ENCODE assay signal across 19 cellular contexts in genomic region chrX:6732101-6732500, GRCh38.
A peak's percentile ranks its signal among the peaks of the same experiment; 100 is the strongest.
DNase-seq lines count a peak whose midpoint lies in the region; ATAC-seq and TF ChIP-seq lines count a peak whose summit lies in the region.
"Had no signal": no experiment of that assay in that cellular context is flagged by ENCODE, and none has a peak within 500 bp of the region (broad histone marks: within the 10 kb centered on the region; RNA-seq: fewer than 3 reads in every experiment).

No MANE protein-coding gene starts in this region.

- no peak overlapping the region for H2AFZ ChIP-seq in MM.1S (ENCODE audit: low read length)
- H2AFZ ChIP-seq: neural progenitor cell had no signal

- peak overlapping the region; percentile 11; the same call in 1 of the 2 replicates for H3K4me2 ChIP-seq in MM.1S (ENCODE audit: low read depth, low read length)
- H3K4me2 ChIP-seq: neural progenitor cell had no signal

- H3K9me3 ChIP-seq in MM.1S (replicated peaks; ENCODE audit: insufficient read depth, low read length) (no peaks in the 10 kb centered on the region), tibial artery (no peaks in the 10 kb centered on the region), Peyer's patch (no peaks in the 10 kb centered on the region)
- H3K9me3 ChIP-seq: gastroesophageal sphincter had no signal

- intact Hi-C loops in tibial artery (cut with DNase I; ENCODE audit: low total_unique reads): no loop called here

- no peaks in the 10 kb centered on the region for H3K9me2 ChIP-seq in MM.1S (replicated peaks; ENCODE audit: insufficient read depth, low read length)

- TF ChIP-seq CTCF in MM.1S (IDR thresholded peaks at IDR 0.05; ENCODE audit: low read length) (no peak), tibial artery (IDR thresholded peaks at IDR 0.05) (no peak), Peyer's patch (IDR thresholded peaks at IDR 0.05) (no peak)

- no peaks in the 10 kb centered on the region for H4K20me1 ChIP-seq in MM.1S (ENCODE audit: insufficient read depth, low read length)

- H3K36me3 ChIP-seq in MM.1S (replicated peaks; ENCODE audit: insufficient read depth, low read length) (no peaks in the 10 kb centered on the region), tibial artery (no peaks in the 10 kb centered on the region), Peyer's patch (no peaks in the 10 kb centered on the region)
- H3K36me3 ChIP-seq: gastroesophageal sphincter, neural progenitor cell had no signal

- DNase-seq in MM.1S (peak; percentile 52), KG1 (lab: John Stamatoyannopoulos, UW) (no peak), tibial artery (no peak), Peyer's patch (no peak), NCI-H1417 treated with DMSO at 0.1 percent for 48 hours (lab: John Stamatoyannopoulos, UW) (no peak)
- DNase-seq: activated B cell treated with CpG ODN at 0.5 μM for 24 hours; activated naive CD8-positive, alpha-beta T cell treated with anti-CD3 and anti-CD28 coated beads, Interleukin-2, amount 50 U/mL, for 24 hours; left colon; midbrain; NCI-H1092 treated with DMSO at 0.1 percent for 48 hours; NCI-H524 treated with DMSO at 0.1 percent for 48 hours; SIG-M5; stimulated activated naive CD4-positive, alpha-beta T cell treated with Interleukin-2 at 50 U/mL for 16 hours; T-helper 2 cell had no signal

- peaks cover 7% of the 10 kb centered on the region; the same call in 1 of the 2 replicates for H3F3A ChIP-seq in MM.1S (ENCODE audit: insufficient read depth, low read length)

- H3K79me2 ChIP-seq in MM.1S (ENCODE audit: low read length): no peaks in the 10 kb centered on the region

- H3K27me3 ChIP-seq in MM.1S (replicated peaks; ENCODE audit: insufficient read depth, low read length) (no peaks in the 10 kb centered on the region), tibial artery (no peaks in the 10 kb centered on the region), Peyer's patch (no peaks in the 10 kb centered on the region)
- H3K27me3 ChIP-seq: gastroesophageal sphincter, neural progenitor cell had no signal

- TF ChIP-seq POLR2A in Peyer's patch (IDR thresholded peaks at IDR 0.05): no peak

- ATAC-seq in GM18867 (IDR thresholded peaks at IDR 0.05; ENCODE audit: unreplicated experiment): peak; percentile 69
- peak; percentile 69 for ATAC-seq in GM19463 (IDR thresholded peaks at IDR 0.05; ENCODE audit: unreplicated experiment)
- ATAC-seq in HG03025 (IDR thresholded peaks at IDR 0.05; ENCODE audit: low FRiP score, unreplicated experiment): peak; percentile 40
- ATAC-seq: activated naive CD8-positive, alpha-beta T cell treated with anti-CD3 and anti-CD28 coated beads, Interleukin-2, amount 50 U/mL, for 24 hours; gastroesophageal sphincter; left colon had no signal

- H3K27ac ChIP-seq in MM.1S (ENCODE audit: low read length) (peak overlapping the region; percentile 32; the same call in 1 of the 2 replicates), tibial artery (no peak overlapping the region), Peyer's patch (no peak overlapping the region)
- H3K27ac ChIP-seq: gastroesophageal sphincter, neural progenitor cell had no signal

- H3K4me3 ChIP-seq in MM.1S (ENCODE audit: low read length): no peak overlapping the region
- H3K4me3 ChIP-seq in tibial artery: no peak overlapping the region
- H3K4me3 ChIP-seq in Peyer's patch: no peak overlapping the region
- H3K4me3 ChIP-seq: gastroesophageal sphincter, neural progenitor cell had no signal

- H3K4me1 ChIP-seq in MM.1S (ENCODE audit: low read length) (peaks cover 36% of the 10 kb centered on the region), tibial artery (no peaks in the 10 kb centered on the region), Peyer's patch (no peaks in the 10 kb centered on the region)
- H3K4me1 ChIP-seq: gastroesophageal sphincter, neural progenitor cell had no signal

- H3K9ac ChIP-seq in MM.1S (ENCODE audit: low read length): no peak overlapping the region
- H3K9ac ChIP-seq: neural progenitor cell had no signal
